ENCODE assay signal across 24 cellular contexts in the genomic region with DNA sequence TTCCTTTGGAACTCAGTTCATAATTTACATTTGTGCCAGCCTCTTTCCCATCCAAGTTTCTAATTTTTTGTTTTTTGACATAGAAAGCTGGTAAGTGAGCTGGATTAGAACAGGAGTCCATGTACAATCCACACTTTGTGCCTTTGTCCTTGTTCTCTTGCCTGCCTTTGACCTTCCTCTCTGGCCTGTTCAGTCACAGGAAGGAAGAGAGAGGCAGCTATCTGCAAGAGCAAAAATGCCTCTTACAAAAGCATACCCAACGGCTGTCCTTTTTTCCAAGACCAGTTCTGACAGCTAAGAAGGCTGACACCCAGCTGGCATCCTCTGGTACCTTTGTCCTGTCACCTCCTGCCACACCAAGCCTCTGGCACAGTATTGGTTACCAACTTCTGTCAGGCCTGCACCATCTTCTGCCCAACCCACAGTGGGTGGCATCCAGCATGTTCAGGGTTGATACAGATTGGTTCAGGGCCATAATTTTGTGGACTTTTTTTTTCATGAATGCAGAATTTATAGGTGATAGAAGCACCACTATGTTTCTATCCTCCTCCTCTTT.
DNase-seq lines count a peak whose midpoint lies in the region; ATAC-seq and TF ChIP-seq lines count a peak whose summit lies in the region.
"Had no signal": no experiment of that assay in that cellular context is flagged by ENCODE, and none has a peak within 500 bp of the region (broad histone marks: within the 10 kb centered on the region; RNA-seq: fewer than 3 reads in every experiment).

No MANE protein-coding gene starts in this region.

- 87 to 100% methylated on average over 1 of the region's 1 CpG for WGBS in GM23248 (ENCODE audit: low coverage in 1 of 2, low lambda C conversion rate in 2 of 2, missing lambda C conversion rate in 2 of 2), 2 experiments
- WGBS in spleen, 5 donors: 46 to 69% (median 59%) methylated on average over 1 of the region's 1 CpG

- H3K9me2 ChIP-seq in GM23248 (ENCODE audit: insufficient read depth): no peaks in the 10 kb centered on the region

- H3K9ac ChIP-seq in GM23248: no peak overlapping the region

- H3K4me3 Mint-ChIP-seq in activated CD8-positive, alpha-beta T cell treated with anti-CD3 and anti-CD28 coated beads for 36 hours: no peak overlapping the region
- H3K4me3 Mint-ChIP-seq in activated CD8-positive, alpha-beta T cell treated with anti-CD3 and anti-CD28 coated beads, Interleukin-2, amount 10 ng/mL, durations not matched to agents 7 days and 5 days: no peak overlapping the region
- H3K4me3 Mint-ChIP-seq: GM23338 had no signal

- H3K4me1 ChIP-seq in GM23248 (ENCODE audit: insufficient read depth) (peaks cover 17% of the 10 kb centered on the region; the same call in 1 of the 2 replicates), spleen (peaks cover 0 to 21% (median 6%) of the 10 kb centered on the region in 6 donors)
- H3K4me1 ChIP-seq: left lung, Peyer's patch, tibial nerve had no signal

- H3K27me3 Mint-ChIP-seq in activated CD8-positive, alpha-beta T cell treated with anti-CD3 and anti-CD28 coated beads for 36 hours: no peaks in the 10 kb centered on the region
- no peaks in the 10 kb centered on the region for H3K27me3 Mint-ChIP-seq in activated CD8-positive, alpha-beta T cell treated with anti-CD3 and anti-CD28 coated beads, Interleukin-2, amount 10 ng/mL, durations not matched to agents 7 days and 5 days (ENCODE audit: low read depth)

- H3K27me3 ChIP-seq in GM23248 (replicated peaks; ENCODE audit: insufficient read depth): no peaks in the 10 kb centered on the region
- no peaks in the 10 kb centered on the region for H3K27me3 ChIP-seq in spleen (replicated peaks in 1 of 7)
- H3K27me3 ChIP-seq: left lung, neutrophil, Peyer's patch, tibial nerve had no signal

- H3K36me3 ChIP-seq in GM23248 (ENCODE audit: low read depth) (peaks cover 86% of the 10 kb centered on the region), spleen (peaks cover 0 to 99% (median 34%) of the 10 kb centered on the region in 6 donors)

- H3F3A ChIP-seq in GM23248 (ENCODE audit: insufficient read depth): peaks cover 99% of the 10 kb centered on the region

- POLR2A ChIA-PET in activated CD8-positive, alpha-beta T cell treated with anti-CD3 and anti-CD28 coated beads for 36 hours (lab: Charles Lee): interaction anchor here (0.5 to 2.3 kb wide), 4 partner anchors 10 to 92 kb away, joined by 3 to 10 read pairs (median 3); no protein-coding TSS in a partner anchor
- POLR2A ChIA-PET in activated CD8-positive, alpha-beta T cell treated with anti-CD3 and anti-CD28 coated beads, Interleukin-2, amount 10 ng/mL, durations not matched to agents 7 days and 5 days (lab: Charles Lee): no interaction called here

- H3K9me3 ChIP-seq in GM23248 (ENCODE audit: low read depth) (no peaks in the 10 kb centered on the region), spleen (peaks cover 0 to 3% (median 0%) of the 10 kb centered on the region in 8 donors)
- H3K9me3 ChIP-seq: left lung, neutrophil, Peyer's patch, tibial nerve had no signal

- no peak for DNase-seq in activated CD8-positive, alpha-beta T cell treated with anti-CD3 and anti-CD28 coated beads for 36 hours
- no peak for DNase-seq in activated CD8-positive, alpha-beta T cell treated with anti-CD3 and anti-CD28 coated beads, Interleukin-2, amount 10 ng/mL, durations not matched to agents 7 days and 5 days
- DNase-seq in GM23248 (no peak), epithelial cell of prostate (ENCODE audit: low read depth, low spot score) (no peak), spleen (no peak), mesenteric fat pad (ENCODE audit: low spot score) (no peak), SHP77 (lab: John Stamatoyannopoulos, UW) (no peak), inferior parietal cortex (ENCODE audit: extremely low spot score) (no peak)
- DNase-seq: activated naive CD4-positive, alpha-beta T cell; anterior cingulate cortex; central memory CD4-positive, alpha-beta T cell; dermis blood vessel endothelial cell; left lung; NCI-H1417; NCI-H510A; NK-92 treated with Interleukin-12 subunit alpha and Interleukin-12 subunit beta, amount 100 ng/mL, for 24 hours; Peyer's patch; small intestine; stimulated activated naive CD8-positive, alpha-beta T cell treated with anti-CD3 and anti-CD28 coated beads, Interleukin-15, Interleukin-2, amounts not matched to agents 100 U/mL and 50 U/mL, for 24 hours; T-helper 2 cell had no signal

- no peaks in the 10 kb centered on the region for H4K20me1 ChIP-seq in GM23248 (ENCODE audit: insufficient read depth)

- 0 out of 2 replicates have a peak, but pooled peaks cover 8% of the 10 kb centered on the region for H3K79me2 ChIP-seq in GM23248 (ENCODE audit: insufficient read depth)

- peaks cover 2% of the 10 kb centered on the region for H3K4me1 Mint-ChIP-seq in activated CD8-positive, alpha-beta T cell treated with anti-CD3 and anti-CD28 coated beads for 36 hours (ENCODE audit: low read depth)
- H3K4me1 Mint-ChIP-seq in activated CD8-positive, alpha-beta T cell treated with anti-CD3 and anti-CD28 coated beads, Interleukin-2, amount 10 ng/mL, durations not matched to agents 7 days and 5 days (ENCODE audit: low read depth): no peaks in the 10 kb centered on the region

- H3K9me3 Mint-ChIP-seq in activated CD8-positive, alpha-beta T cell treated with anti-CD3 and anti-CD28 coated beads for 36 hours: peaks cover 1% of the 10 kb centered on the region
- peaks cover 4% of the 10 kb centered on the region for H3K9me3 Mint-ChIP-seq in activated CD8-positive, alpha-beta T cell treated with anti-CD3 and anti-CD28 coated beads, Interleukin-2, amount 10 ng/mL, durations not matched to agents 7 days and 5 days (ENCODE audit: insufficient read depth)

- CTCF ChIA-PET in activated CD8-positive, alpha-beta T cell treated with anti-CD3 and anti-CD28 coated beads for 36 hours (lab: Charles Lee): no interaction called here
- CTCF ChIA-PET in activated CD8-positive, alpha-beta T cell treated with anti-CD3 and anti-CD28 coated beads, Interleukin-2, amount 10 ng/mL, durations not matched to agents 7 days and 5 days (lab: Charles Lee): interaction anchor here (1.1 kb wide), 1 partner anchor 11 kb away, joined by 3 read pairs; no protein-coding TSS in a partner anchor

- peaks cover 88% of the 10 kb centered on the region for H3K36me3 Mint-ChIP-seq in activated CD8-positive, alpha-beta T cell treated with anti-CD3 and anti-CD28 coated beads for 36 hours (ENCODE audit: low read depth)
- H3K36me3 Mint-ChIP-seq in activated CD8-positive, alpha-beta T cell treated with anti-CD3 and anti-CD28 coated beads, Interleukin-2, amount 10 ng/mL, durations not matched to agents 7 days and 5 days (ENCODE audit: low read depth): peaks cover 65% of the 10 kb centered on the region

- no peak for TF ChIP-seq POLR2A in spleen (IDR thresholded peaks at IDR 0.05)

- ATAC-seq in activated CD8-positive, alpha-beta T cell treated with anti-CD3 and anti-CD28 coated beads for 36 hours: no peak
- ATAC-seq in activated CD8-positive, alpha-beta T cell treated with anti-CD3 and anti-CD28 coated beads, Interleukin-2, amount 10 ng/mL, durations not matched to agents 7 days and 5 days: no peak
- ATAC-seq: GM23338; left lung; stimulated activated naive CD8-positive, alpha-beta T cell treated with anti-CD3 and anti-CD28 coated beads, Interleukin-15, Interleukin-2, amounts not matched to agents 100 U/mL and 50 U/mL, for 24 hours had no signal

- peak overlapping the region; percentile 30 for H3K27ac Mint-ChIP-seq in activated CD8-positive, alpha-beta T cell treated with anti-CD3 and anti-CD28 coated beads for 36 hours
- no peak overlapping the region for H3K27ac Mint-ChIP-seq in activated CD8-positive, alpha-beta T cell treated with anti-CD3 and anti-CD28 coated beads, Interleukin-2, amount 10 ng/mL, durations not matched to agents 7 days and 5 days
- H3K27ac Mint-ChIP-seq: GM23338 had no signal

- in situ Hi-C loops in GM23248 (cut with MboI): no loop called here

- no peak overlapping the region for H3K4me2 ChIP-seq in GM23248 (ENCODE audit: unreplicated experiment)
- H3K4me2 ChIP-seq: GM23338 had no signal

- peak overlapping the region; percentile 31 for H3K27ac ChIP-seq in GM23248
- H3K27ac ChIP-seq in epithelial cell of prostate: peak overlapping the region; percentile 100
- H3K27ac ChIP-seq in spleen: peak overlapping the region; percentile 38 to 77 (median 66)
- H3K27ac ChIP-seq: left lung, neutrophil, Peyer's patch, tibial nerve had no signal

- intact Hi-C loops in activated CD8-positive, alpha-beta T cell treated with anti-CD3 and anti-CD28 coated beads for 36 hours (cut with micrococcal nuclease): no loop called here
- intact Hi-C loops in spleen (cut with DNase I; ENCODE audit: low total_unique reads): no loop called here

- H3K4me3 ChIP-seq in GM23248 (no peak overlapping the region), spleen (no peak overlapping the region)
- H3K4me3 ChIP-seq: GM23338, left lung, Peyer's patch, SK-N-MC, tibial nerve had no signal

- TF ChIP-seq CTCF in activated CD8-positive, alpha-beta T cell treated with anti-CD3 and anti-CD28 coated beads for 36 hours (IDR thresholded peaks at IDR 0.05): no peak
- TF ChIP-seq CTCF in spleen (IDR thresholded peaks at IDR 0.05 in 8 of 11, conservative IDR thresholded peaks at IDR 0.05 in 3 of 11): no peak

- no peak overlapping the region for H2AFZ ChIP-seq in GM23248
- H2AFZ ChIP-seq: GM23338 had no signal

Comparison
In these comparisons a context has a peak if more than half of its experiments do, and no peak if none do; other contexts are left out.
1. H3K27ac ChIP-seq: peak in every context shown above with its lines; median percentile 100 in epithelial cell of prostate; 66 in spleen; 31 in GM23248.